In the genomic region with DNA sequence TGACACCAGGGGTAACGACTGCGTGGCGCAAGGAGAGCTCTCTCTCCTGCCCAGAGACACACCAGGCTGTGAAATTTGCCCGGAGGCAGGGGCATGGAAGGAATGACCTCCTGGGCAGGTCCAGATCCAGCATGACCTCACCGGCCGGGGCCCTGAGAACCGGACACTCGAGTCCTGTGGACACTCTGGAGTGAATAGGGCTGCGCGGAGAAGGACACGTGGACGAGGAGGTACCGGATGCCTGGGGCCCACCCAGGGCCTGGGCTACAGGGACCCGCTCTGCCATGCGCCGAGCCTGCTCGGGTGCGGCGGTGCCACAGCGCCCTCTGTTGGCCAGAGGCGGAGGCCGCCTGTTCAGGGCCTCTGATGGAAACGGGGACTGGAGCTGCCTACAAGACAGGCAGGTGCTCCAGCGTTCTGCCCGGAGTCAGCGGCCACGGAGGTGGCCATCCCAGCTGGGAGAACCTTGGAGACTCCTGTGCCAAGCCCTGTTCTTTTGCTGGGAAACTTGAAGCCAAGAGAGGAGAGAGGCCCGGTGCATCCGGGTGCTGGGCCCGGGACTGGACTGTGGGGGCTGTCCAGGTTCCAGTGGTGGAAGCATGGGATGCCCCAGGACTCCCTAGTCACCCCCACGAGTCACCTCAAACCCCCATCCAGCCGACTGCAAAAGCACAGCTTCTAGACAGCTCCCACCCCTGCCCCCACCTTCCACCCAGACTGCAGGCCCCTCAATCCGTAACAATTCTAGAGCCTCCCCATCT, we compare ENCODE assay signal across 1 cellular context.
A peak's percentile ranks its signal among the peaks of the same experiment; 100 is the strongest.
TF ChIP-seq lines count a peak whose summit lies in the region.

No MANE protein-coding gene starts in this region.

TF ChIP-seq in HepG2, 621 proteins besides CTCF, POLR2A, EP300 and RAD21 (continued from another document and continues in another):
- peak; percentile 80 for TF ChIP-seq ARNTL (CRISPR knock-in tag; IDR thresholded peaks at IDR 0.05)
- no peak for TF ChIP-seq NAIF1 (CRISPR knock-in tag; IDR thresholded peaks at IDR 0.05; ENCODE audit: borderline replicate concordance)
- TF ChIP-seq KDM2A (CRISPR knock-in tag; IDR thresholded peaks at IDR 0.05; ENCODE audit: borderline replicate concordance, low read depth): peak; percentile 94
- TF ChIP-seq, protein P1, sequence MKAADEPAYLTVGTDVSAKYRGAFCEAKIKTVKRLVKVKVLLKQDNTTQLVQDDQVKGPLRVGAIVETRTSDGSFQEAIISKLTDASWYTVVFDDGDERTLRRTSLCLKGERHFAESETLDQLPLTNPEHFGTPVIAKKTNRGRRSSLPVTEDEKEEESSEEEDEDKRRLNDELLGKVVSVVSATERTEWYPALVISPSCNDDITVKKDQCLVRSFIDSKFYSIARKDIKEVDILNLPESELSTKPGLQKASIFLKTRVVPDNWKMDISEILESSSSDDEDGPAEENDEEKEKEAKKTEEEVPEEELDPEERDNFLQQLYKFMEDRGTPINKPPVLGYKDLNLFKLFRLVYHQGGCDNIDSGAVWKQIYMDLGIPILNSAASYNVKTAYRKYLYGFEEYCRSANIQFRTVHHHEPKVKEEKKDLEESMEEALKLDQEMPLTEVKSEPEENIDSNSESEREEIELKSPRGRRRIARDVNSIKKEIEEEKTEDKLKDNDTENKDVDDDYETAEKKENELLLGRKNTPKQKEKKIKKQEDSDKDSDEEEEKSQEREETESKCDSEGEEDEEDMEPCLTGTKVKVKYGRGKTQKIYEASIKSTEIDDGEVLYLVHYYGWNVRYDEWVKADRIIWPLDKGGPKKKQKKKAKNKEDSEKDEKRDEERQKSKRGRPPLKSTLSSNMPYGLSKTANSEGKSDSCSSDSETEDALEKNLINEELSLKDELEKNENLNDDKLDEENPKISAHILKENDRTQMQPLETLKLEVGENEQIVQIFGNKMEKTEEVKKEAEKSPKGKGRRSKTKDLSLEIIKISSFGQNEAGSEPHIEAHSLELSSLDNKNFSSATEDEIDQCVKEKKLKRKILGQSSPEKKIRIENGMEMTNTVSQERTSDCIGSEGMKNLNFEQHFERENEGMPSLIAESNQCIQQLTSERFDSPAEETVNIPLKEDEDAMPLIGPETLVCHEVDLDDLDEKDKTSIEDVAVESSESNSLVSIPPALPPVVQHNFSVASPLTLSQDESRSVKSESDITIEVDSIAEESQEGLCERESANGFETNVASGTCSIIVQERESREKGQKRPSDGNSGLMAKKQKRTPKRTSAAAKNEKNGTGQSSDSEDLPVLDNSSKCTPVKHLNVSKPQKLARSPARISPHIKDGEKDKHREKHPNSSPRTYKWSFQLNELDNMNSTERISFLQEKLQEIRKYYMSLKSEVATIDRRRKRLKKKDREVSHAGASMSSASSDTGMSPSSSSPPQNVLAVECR (CRISPR knock-in tag; IDR thresholded peaks at IDR 0.05; ENCODE audit: borderline replicate concordance): peak; percentile 27; the same call in 1 of the 2 replicates
- TF ChIP-seq ZNF34 (CRISPR knock-in tag; IDR thresholded peaks at IDR 0.05; ENCODE audit: borderline replicate concordance): peak; percentile 80; the same call in 1 of the 2 replicates
- TF ChIP-seq, protein P2, sequence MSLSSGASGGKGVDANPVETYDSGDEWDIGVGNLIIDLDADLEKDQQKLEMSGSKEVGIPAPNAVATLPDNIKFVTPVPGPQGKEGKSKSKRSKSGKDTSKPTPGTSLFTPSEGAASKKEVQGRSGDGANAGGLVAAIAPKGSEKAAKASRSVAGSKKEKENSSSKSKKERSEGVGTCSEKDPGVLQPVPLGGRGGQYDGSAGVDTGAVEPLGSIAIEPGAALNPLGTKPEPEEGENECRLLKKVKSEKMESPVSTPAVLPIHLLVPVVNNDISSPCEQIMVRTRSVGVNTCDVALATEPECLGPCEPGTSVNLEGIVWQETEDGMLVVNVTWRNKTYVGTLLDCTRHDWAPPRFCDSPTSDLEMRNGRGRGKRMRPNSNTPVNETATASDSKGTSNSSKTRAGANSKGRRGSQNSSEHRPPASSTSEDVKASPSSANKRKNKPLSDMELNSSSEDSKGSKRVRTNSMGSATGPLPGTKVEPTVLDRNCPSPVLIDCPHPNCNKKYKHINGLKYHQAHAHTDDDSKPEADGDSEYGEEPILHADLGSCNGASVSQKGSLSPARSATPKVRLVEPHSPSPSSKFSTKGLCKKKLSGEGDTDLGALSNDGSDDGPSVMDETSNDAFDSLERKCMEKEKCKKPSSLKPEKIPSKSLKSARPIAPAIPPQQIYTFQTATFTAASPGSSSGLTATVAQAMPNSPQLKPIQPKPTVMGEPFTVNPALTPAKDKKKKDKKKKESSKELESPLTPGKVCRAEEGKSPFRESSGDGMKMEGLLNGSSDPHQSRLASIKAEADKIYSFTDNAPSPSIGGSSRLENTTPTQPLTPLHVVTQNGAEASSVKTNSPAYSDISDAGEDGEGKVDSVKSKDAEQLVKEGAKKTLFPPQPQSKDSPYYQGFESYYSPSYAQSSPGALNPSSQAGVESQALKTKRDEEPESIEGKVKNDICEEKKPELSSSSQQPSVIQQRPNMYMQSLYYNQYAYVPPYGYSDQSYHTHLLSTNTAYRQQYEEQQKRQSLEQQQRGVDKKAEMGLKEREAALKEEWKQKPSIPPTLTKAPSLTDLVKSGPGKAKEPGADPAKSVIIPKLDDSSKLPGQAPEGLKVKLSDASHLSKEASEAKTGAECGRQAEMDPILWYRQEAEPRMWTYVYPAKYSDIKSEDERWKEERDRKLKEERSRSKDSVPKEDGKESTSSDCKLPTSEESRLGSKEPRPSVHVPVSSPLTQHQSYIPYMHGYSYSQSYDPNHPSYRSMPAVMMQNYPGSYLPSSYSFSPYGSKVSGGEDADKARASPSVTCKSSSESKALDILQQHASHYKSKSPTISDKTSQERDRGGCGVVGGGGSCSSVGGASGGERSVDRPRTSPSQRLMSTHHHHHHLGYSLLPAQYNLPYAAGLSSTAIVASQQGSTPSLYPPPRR (CRISPR knock-in tag; IDR thresholded peaks at IDR 0.05; ENCODE audit: borderline replicate concordance): 0 out of 2 replicates have a peak, but pooled peaks have one; percentile 36
- TF ChIP-seq MXD4 (CRISPR knock-in tag; IDR thresholded peaks at IDR 0.05): peak; percentile 80
- no peak for TF ChIP-seq ZNF737 (CRISPR knock-in tag; IDR thresholded peaks at IDR 0.05; ENCODE audit: borderline replicate concordance)
- TF ChIP-seq, protein P3, sequence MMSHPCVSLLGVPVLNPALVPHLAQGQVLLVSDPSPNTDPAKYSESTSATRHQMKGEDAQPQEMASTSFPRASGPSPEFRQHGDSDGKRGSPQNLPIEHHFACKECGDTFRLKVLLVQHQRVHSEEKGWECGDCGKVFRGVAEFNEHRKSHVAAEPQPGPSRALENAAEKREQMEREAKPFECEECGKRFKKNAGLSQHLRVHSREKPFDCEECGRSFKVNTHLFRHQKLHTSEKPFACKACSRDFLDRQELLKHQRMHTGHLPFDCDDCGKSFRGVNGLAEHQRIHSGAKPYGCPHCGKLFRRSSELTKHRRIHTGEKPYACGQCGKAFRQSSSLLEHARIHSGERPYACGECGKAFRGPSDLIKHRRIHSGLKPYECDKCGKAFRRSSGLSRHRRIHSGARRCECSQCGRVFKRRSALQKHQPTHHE (CRISPR knock-in tag; IDR thresholded peaks at IDR 0.05; ENCODE audit: borderline replicate concordance): peak; percentile 69; the same call in 1 of the 2 replicates
- peak; percentile 69 for TF ChIP-seq YEATS4 (CRISPR knock-in tag; IDR thresholded peaks at IDR 0.05; ENCODE audit: borderline replicate concordance)
- TF ChIP-seq ZNF292 (CRISPR knock-in tag; IDR thresholded peaks at IDR 0.05; ENCODE audit: borderline replicate concordance, low read depth): peak; percentile 40; the same call in 1 of the 2 replicates
- 0 out of 2 replicates have a peak, but pooled peaks have one; percentile 31 for TF ChIP-seq ELF3 (CRISPR knock-in tag; IDR thresholded peaks at IDR 0.05)
- no peak; the same call in 1 of the 2 replicates for TF ChIP-seq ZZZ3 (CRISPR knock-in tag; IDR thresholded peaks at IDR 0.05; ENCODE audit: borderline replicate concordance)
- TF ChIP-seq ZBTB8A (CRISPR knock-in tag; IDR thresholded peaks at IDR 0.05; ENCODE audit: borderline replicate concordance, low read depth): no peak
- peak; percentile 47; the same call in 1 of the 2 replicates for TF ChIP-seq TARDBP (CRISPR knock-in tag; IDR thresholded peaks at IDR 0.05)
- TF ChIP-seq, protein P4, sequence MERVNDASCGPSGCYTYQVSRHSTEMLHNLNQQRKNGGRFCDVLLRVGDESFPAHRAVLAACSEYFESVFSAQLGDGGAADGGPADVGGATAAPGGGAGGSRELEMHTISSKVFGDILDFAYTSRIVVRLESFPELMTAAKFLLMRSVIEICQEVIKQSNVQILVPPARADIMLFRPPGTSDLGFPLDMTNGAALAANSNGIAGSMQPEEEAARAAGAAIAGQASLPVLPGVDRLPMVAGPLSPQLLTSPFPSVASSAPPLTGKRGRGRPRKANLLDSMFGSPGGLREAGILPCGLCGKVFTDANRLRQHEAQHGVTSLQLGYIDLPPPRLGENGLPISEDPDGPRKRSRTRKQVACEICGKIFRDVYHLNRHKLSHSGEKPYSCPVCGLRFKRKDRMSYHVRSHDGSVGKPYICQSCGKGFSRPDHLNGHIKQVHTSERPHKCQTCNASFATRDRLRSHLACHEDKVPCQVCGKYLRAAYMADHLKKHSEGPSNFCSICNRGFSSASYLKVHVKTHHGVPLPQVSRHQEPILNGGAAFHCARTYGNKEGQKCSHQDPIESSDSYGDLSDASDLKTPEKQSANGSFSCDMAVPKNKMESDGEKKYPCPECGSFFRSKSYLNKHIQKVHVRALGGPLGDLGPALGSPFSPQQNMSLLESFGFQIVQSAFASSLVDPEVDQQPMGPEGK (CRISPR knock-in tag; IDR thresholded peaks at IDR 0.05): peak; percentile 70; the same call in 1 of the 2 replicates
- TF ChIP-seq, protein P5, sequence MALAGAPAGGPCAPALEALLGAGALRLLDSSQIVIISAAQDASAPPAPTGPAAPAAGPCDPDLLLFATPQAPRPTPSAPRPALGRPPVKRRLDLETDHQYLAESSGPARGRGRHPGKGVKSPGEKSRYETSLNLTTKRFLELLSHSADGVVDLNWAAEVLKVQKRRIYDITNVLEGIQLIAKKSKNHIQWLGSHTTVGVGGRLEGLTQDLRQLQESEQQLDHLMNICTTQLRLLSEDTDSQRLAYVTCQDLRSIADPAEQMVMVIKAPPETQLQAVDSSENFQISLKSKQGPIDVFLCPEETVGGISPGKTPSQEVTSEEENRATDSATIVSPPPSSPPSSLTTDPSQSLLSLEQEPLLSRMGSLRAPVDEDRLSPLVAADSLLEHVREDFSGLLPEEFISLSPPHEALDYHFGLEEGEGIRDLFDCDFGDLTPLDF (CRISPR knock-in tag; IDR thresholded peaks at IDR 0.05): no peak
- TF ChIP-seq, protein P6, sequence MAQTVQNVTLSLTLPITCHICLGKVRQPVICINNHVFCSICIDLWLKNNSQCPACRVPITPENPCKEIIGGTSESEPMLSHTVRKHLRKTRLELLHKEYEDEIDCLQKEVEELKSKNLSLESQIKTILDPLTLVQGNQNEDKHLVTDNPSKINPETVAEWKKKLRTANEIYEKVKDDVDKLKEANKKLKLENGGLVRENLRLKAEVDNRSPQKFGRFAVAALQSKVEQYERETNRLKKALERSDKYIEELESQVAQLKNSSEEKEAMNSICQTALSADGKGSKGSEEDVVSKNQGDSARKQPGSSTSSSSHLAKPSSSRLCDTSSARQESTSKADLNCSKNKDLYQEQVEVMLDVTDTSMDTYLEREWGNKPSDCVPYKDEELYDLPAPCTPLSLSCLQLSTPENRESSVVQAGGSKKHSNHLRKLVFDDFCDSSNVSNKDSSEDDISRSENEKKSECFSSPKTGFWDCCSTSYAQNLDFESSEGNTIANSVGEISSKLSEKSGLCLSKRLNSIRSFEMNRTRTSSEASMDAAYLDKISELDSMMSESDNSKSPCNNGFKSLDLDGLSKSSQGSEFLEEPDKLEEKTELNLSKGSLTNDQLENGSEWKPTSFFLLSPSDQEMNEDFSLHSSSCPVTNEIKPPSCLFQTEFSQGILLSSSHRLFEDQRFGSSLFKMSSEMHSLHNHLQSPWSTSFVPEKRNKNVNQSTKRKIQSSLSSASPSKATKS (CRISPR knock-in tag; IDR thresholded peaks at IDR 0.05): 0 out of 2 replicates have a peak, but pooled peaks have one; percentile 21
- TF ChIP-seq, protein P7, sequence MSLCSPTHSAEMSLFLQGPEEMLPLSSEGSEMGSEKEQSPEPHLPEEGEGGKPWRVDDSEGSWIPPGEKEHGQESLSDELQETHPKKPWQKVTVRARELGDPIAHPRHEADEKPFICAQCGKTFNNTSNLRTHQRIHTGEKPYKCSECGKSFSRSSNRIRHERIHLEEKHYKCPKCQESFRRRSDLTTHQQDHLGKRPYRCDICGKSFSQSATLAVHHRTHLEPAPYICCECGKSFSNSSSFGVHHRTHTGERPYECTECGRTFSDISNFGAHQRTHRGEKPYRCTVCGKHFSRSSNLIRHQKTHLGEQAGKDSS (CRISPR knock-in tag; IDR thresholded peaks at IDR 0.05; ENCODE audit: borderline replicate concordance, low read depth): peak; percentile 81; the same call in 1 of the 2 replicates
- TF ChIP-seq POLR2AphosphoS2 (IDR thresholded peaks at IDR 0.05; ENCODE audit: low read depth, low read length): no peak
- TF ChIP-seq ZNF777 (CRISPR knock-in tag; IDR thresholded peaks at IDR 0.05): no peak
- peak; percentile 32; the same call in 1 of the 2 replicates for TF ChIP-seq ZSCAN9 (CRISPR knock-in tag; IDR thresholded peaks at IDR 0.05; ENCODE audit: borderline replicate concordance)
- no peak for TF ChIP-seq MBD4 (IDR thresholded peaks at IDR 0.05; ENCODE audit: borderline replicate concordance, low read length)
- no peak for TF ChIP-seq ZNF7 (CRISPR knock-in tag; IDR thresholded peaks at IDR 0.05)
- TF ChIP-seq, protein P8, sequence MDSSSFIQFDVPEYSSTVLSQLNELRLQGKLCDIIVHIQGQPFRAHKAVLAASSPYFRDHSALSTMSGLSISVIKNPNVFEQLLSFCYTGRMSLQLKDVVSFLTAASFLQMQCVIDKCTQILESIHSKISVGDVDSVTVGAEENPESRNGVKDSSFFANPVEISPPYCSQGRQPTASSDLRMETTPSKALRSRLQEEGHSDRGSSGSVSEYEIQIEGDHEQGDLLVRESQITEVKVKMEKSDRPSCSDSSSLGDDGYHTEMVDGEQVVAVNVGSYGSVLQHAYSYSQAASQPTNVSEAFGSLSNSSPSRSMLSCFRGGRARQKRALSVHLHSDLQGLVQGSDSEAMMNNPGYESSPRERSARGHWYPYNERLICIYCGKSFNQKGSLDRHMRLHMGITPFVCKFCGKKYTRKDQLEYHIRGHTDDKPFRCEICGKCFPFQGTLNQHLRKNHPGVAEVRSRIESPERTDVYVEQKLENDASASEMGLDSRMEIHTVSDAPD (CRISPR knock-in tag; IDR thresholded peaks at IDR 0.05): no peak
- TF ChIP-seq, protein P9, sequence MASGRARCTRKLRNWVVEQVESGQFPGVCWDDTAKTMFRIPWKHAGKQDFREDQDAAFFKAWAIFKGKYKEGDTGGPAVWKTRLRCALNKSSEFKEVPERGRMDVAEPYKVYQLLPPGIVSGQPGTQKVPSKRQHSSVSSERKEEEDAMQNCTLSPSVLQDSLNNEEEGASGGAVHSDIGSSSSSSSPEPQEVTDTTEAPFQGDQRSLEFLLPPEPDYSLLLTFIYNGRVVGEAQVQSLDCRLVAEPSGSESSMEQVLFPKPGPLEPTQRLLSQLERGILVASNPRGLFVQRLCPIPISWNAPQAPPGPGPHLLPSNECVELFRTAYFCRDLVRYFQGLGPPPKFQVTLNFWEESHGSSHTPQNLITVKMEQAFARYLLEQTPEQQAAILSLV (CRISPR knock-in tag; IDR thresholded peaks at IDR 0.05; ENCODE audit: borderline replicate concordance): peak; percentile 76; the same call in 1 of the 2 replicates
- no peak for TF ChIP-seq ATF1 (CRISPR knock-in tag; IDR thresholded peaks at IDR 0.05)
